ENCODE assay signal across 9 cellular contexts in the genomic region with DNA sequence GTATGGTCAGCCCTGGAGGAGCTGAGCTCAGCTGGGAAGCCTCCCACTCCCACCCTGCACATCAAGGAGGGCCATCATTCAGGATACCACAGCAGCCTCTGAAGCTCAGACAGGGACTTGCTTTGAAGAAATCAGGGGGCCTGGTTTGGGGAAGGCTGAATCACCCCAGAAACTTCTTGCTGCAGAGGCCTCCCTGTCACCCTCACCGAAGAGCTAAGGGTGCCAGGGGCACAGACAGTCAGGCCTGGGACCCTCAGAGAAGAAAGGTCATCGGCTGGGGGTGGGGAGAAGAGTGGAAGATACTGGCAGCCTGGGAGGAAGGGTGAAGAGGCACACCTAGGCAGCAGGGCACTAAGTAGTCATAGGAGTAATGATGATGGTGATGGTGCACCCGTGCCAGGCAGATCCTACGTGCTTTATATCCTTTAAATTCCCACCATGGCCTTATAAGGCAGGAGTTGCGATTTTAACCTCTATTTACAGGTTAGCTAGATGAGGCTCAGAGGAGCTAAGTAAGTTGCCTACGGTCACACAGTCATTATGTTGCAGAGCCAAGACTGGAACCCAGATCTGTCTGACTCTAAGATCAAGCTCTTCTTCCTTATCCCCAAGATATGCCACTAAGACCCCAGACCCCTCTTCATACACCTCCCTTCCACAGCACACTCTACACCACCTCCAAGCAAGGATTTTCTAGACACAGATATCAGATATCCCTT. TPM values are rescaled to one million over a fixed set of nuclear protein-coding genes. Genes with fewer than 3 reads are reported as not detected.
DNase-seq lines count a peak whose midpoint lies in the region; ATAC-seq and TF ChIP-seq lines count a peak whose summit lies in the region.
"Had no signal": no experiment of that assay in that cellular context is flagged by ENCODE, and none has a peak within 500 bp of the region (broad histone marks: within the 10 kb centered on the region; RNA-seq: fewer than 3 reads in every experiment).

No MANE protein-coding gene starts in this region.

- TF ChIP-seq CTCF in HCT116 (IDR thresholded peaks at IDR 0.05 in 2 of 3, conservative IDR thresholded peaks at IDR 0.05 in 1 of 3; ENCODE audit: borderline replicate concordance in 1 of 3, insufficient read depth in 1 of 3, low read depth in 2 of 3, low read length in 2 of 3): no peak

- H3K9ac ChIP-seq in HCT116 (ENCODE audit: low read length): peak overlapping the region; percentile 64

- peak overlapping the region; percentile 98 for H3K27ac Mint-ChIP-seq in activated CD4-positive, alpha-beta memory T cell treated with anti-CD3 and anti-CD28 coated beads, Interleukin-2, amount 10 ng/mL, durations not matched to agents 7 days and 5 days
- peak overlapping the region; percentile 90 to 98 (median 96) for H3K27ac Mint-ChIP-seq in immature natural killer cell
- H3K27ac Mint-ChIP-seq in stimulated activated memory B cell treated with anti-CD40 and anti-IgM and Interleukin-4, amounts not matched to agents 10 μg/mL and 1 μg/mL and 100 μg/mL, for 72 hours: peak overlapping the region; percentile 87

- peaks cover 31% of the 10 kb centered on the region for H3K36me3 Mint-ChIP-seq in activated CD4-positive, alpha-beta memory T cell treated with anti-CD3 and anti-CD28 coated beads, Interleukin-2, amount 10 ng/mL, durations not matched to agents 7 days and 5 days (ENCODE audit: low read depth)
- H3K36me3 Mint-ChIP-seq in immature natural killer cell: no peaks in the 10 kb centered on the region
- peaks cover 18% of the 10 kb centered on the region for H3K36me3 Mint-ChIP-seq in stimulated activated memory B cell treated with anti-CD40 and anti-IgM and Interleukin-4, amounts not matched to agents 10 μg/mL and 1 μg/mL and 100 μg/mL, for 72 hours

- H3K79me2 ChIP-seq in HCT116 (ENCODE audit: insufficient read depth, low read length): peaks cover 87% of the 10 kb centered on the region

- H3K4me3 Mint-ChIP-seq in activated CD4-positive, alpha-beta memory T cell treated with anti-CD3 and anti-CD28 coated beads, Interleukin-2, amount 10 ng/mL, durations not matched to agents 7 days and 5 days: peak overlapping the region; percentile 76
- H3K4me3 Mint-ChIP-seq in immature natural killer cell: peak overlapping the region; percentile 76 to 92 (median 85)
- H3K4me3 Mint-ChIP-seq in stimulated activated memory B cell treated with anti-CD40 and anti-IgM and Interleukin-4, amounts not matched to agents 10 μg/mL and 1 μg/mL and 100 μg/mL, for 72 hours: peak overlapping the region; percentile 76

- no peak for TF ChIP-seq RAD21 in HCT116 (IDR thresholded peaks at IDR 0.05; ENCODE audit: low read depth)

- no peaks in the 10 kb centered on the region for H3K27me3 ChIP-seq in HCT116 (ENCODE audit: insufficient read depth, low read length)

- BruUV-seq in HCT116 (replicated peaks; lab: Mats Ljungman, UMichigan): no TSS peak

- DNase-seq in HCT116 (ENCODE audit: low read depth, low spot score) (no peak), immature natural killer cell (no peak), NCI-H526 treated with DMSO at 0.1 percent for 48 hours (lab: John Stamatoyannopoulos, UW) (no peak), NCI-H2107 treated with DMSO at 0.1 percent for 48 hours (lab: John Stamatoyannopoulos, UW; ENCODE audit: unreplicated experiment) (no peak), GM19240 (ENCODE audit: insufficient read length, low spot score) (no peak)
- DNase-seq in activated CD4-positive, alpha-beta memory T cell treated with anti-CD3 and anti-CD28 coated beads, Interleukin-2, amount 10 ng/mL, durations not matched to agents 7 days and 5 days: no peak
- DNase-seq: NCI-H187 treated with DMSO at 0.1 percent for 48 hours had no signal

- H2AFZ ChIP-seq in HCT116 (ENCODE audit: low read depth, low read length, poor library complexity, severe bottlenecking): no peak overlapping the region

- intact Hi-C loops in HCT116 (cut with micrococcal nuclease): no loop called here

- RAD21 ChIA-PET in HCT116 (lab: Charles Lee; ENCODE audit: low non-redundant PET in 1 of 2, low total read pairs in 2 of 2, uncharacterized antibody in 2 of 2, unreplicated experiment in 2 of 2): interaction anchor here in 1 of 2 experiments (1.1 to 2.0 kb wide), 2 partner anchors 17 to 83 kb away, joined by 3 to 4 read pairs; a partner anchor contains a TSS

- H3K9me2 ChIP-seq in HCT116 (ENCODE audit: insufficient read depth): no peaks in the 10 kb centered on the region

- peak overlapping the region; percentile 84 for H3K27ac ChIP-seq in HCT116 (ENCODE audit: low read depth, low read length)

- no peak overlapping the region for H3K4me3 ChIP-seq in HCT116 (replicated peaks in 1 of 2; ENCODE audit: low read depth in 1 of 2, low read length in 2 of 2)

- peak overlapping the region; percentile 89 for H3K4me2 ChIP-seq in HCT116 (ENCODE audit: low read length)

- peaks cover 5 to 8% of the 10 kb centered on the region in 2 experiments; a peak in 1 of 4 replicates for H3K36me3 ChIP-seq in HCT116 (ENCODE audit: control insufficient read depth in 1 of 2, insufficient read depth in 2 of 2, low read length in 2 of 2)

- H3K9me3 Mint-ChIP-seq in activated CD4-positive, alpha-beta memory T cell treated with anti-CD3 and anti-CD28 coated beads, Interleukin-2, amount 10 ng/mL, durations not matched to agents 7 days and 5 days: no peaks in the 10 kb centered on the region
- no peaks in the 10 kb centered on the region for H3K9me3 Mint-ChIP-seq in immature natural killer cell
- no peaks in the 10 kb centered on the region for H3K9me3 Mint-ChIP-seq in stimulated activated memory B cell treated with anti-CD40 and anti-IgM and Interleukin-4, amounts not matched to agents 10 μg/mL and 1 μg/mL and 100 μg/mL, for 72 hours

- H4K20me1 ChIP-seq in HCT116 (ENCODE audit: insufficient read depth): peaks cover 3% of the 10 kb centered on the region; the same call in 1 of the 2 replicates

- no peaks in the 10 kb centered on the region for H3K9me3 ChIP-seq in HCT116 (ENCODE audit: control insufficient read depth in 1 of 2, insufficient read depth in 1 of 2, low read depth in 1 of 2, low read length in 2 of 2)

- ATAC-seq in HCT116: no peak
- ATAC-seq in stimulated activated memory B cell treated with anti-CD40 and anti-IgM and Interleukin-4, amounts not matched to agents 10 μg/mL and 1 μg/mL and 100 μg/mL, for 72 hours: no peak
- no peak for ATAC-seq in GM21423 (IDR thresholded peaks at IDR 0.05; ENCODE audit: unreplicated experiment)

- H3K27me3 Mint-ChIP-seq in activated CD4-positive, alpha-beta memory T cell treated with anti-CD3 and anti-CD28 coated beads, Interleukin-2, amount 10 ng/mL, durations not matched to agents 7 days and 5 days: no peaks in the 10 kb centered on the region
- peaks cover 2 to 16% (median 4%) of the 10 kb centered on the region in 3 donors for H3K27me3 Mint-ChIP-seq in immature natural killer cell (ENCODE audit: low read depth in 3 of 3)
- H3K27me3 Mint-ChIP-seq in stimulated activated memory B cell treated with anti-CD40 and anti-IgM and Interleukin-4, amounts not matched to agents 10 μg/mL and 1 μg/mL and 100 μg/mL, for 72 hours: no peaks in the 10 kb centered on the region

- CTCF ChIA-PET in HCT116 (lab: Charles Lee): interaction anchor here (0.7 to 2.5 kb wide), 3 partner anchors 15 to 83 kb away, joined by 3 to 13 read pairs (median 3); no protein-coding TSS in a partner anchor
- CTCF ChIA-PET in activated CD4-positive, alpha-beta memory T cell treated with anti-CD3 and anti-CD28 coated beads, Interleukin-2, amount 10 ng/mL, durations not matched to agents 7 days and 5 days (lab: Charles Lee): interaction anchor here (0.8 to 9.8 kb wide), 8 partner anchors 9 to 109 kb away, joined by 3 to 151 read pairs (median 4); a partner anchor contains a TSS

- POLR2A ChIA-PET in HCT116 (lab: Charles Lee): interaction anchor here (2.2 kb wide), 1 partner anchor 16 kb away, joined by 14 read pairs; a partner anchor contains a TSS
- POLR2A ChIA-PET in activated CD4-positive, alpha-beta memory T cell treated with anti-CD3 and anti-CD28 coated beads, Interleukin-2, amount 10 ng/mL, durations not matched to agents 7 days and 5 days (lab: Charles Lee): interaction anchor here (0.8 to 10.1 kb wide), 9 partner anchors 11 to 276 kb away, joined by 3 to 372 read pairs (median 9); a partner anchor contains a TSS

- TF ChIP-seq POLR2A in HCT116 (IDR thresholded peaks at IDR 0.05; ENCODE audit: borderline replicate concordance, extremely low read depth, insufficient read depth, insufficient read length): no peak

- peaks cover 69 to 82% of the 10 kb centered on the region in 2 experiments for H3K4me1 ChIP-seq in HCT116 (ENCODE audit: control insufficient read depth in 1 of 2, insufficient read depth in 2 of 2, low read length in 2 of 2)

- peaks cover 82% of the 10 kb centered on the region for H3K4me1 Mint-ChIP-seq in activated CD4-positive, alpha-beta memory T cell treated with anti-CD3 and anti-CD28 coated beads, Interleukin-2, amount 10 ng/mL, durations not matched to agents 7 days and 5 days
- H3K4me1 Mint-ChIP-seq in immature natural killer cell: peaks cover 83 to 84% of the 10 kb centered on the region in 2 donors
- peaks cover 81% of the 10 kb centered on the region for H3K4me1 Mint-ChIP-seq in stimulated activated memory B cell treated with anti-CD40 and anti-IgM and Interleukin-4, amounts not matched to agents 10 μg/mL and 1 μg/mL and 100 μg/mL, for 72 hours

TF ChIP-seq in HCT116, 20 proteins besides CTCF, POLR2A, EP300 and RAD21 (continues in another document):
- TF ChIP-seq ELF1 (IDR thresholded peaks at IDR 0.05; ENCODE audit: borderline replicate concordance, low read depth) (no peak), EGR1 (IDR thresholded peaks at IDR 0.05; ENCODE audit: low read depth) (no peak), SIN3A (IDR thresholded peaks at IDR 0.05; ENCODE audit: low read depth) (no peak)
- TF ChIP-seq, protein P1, sequence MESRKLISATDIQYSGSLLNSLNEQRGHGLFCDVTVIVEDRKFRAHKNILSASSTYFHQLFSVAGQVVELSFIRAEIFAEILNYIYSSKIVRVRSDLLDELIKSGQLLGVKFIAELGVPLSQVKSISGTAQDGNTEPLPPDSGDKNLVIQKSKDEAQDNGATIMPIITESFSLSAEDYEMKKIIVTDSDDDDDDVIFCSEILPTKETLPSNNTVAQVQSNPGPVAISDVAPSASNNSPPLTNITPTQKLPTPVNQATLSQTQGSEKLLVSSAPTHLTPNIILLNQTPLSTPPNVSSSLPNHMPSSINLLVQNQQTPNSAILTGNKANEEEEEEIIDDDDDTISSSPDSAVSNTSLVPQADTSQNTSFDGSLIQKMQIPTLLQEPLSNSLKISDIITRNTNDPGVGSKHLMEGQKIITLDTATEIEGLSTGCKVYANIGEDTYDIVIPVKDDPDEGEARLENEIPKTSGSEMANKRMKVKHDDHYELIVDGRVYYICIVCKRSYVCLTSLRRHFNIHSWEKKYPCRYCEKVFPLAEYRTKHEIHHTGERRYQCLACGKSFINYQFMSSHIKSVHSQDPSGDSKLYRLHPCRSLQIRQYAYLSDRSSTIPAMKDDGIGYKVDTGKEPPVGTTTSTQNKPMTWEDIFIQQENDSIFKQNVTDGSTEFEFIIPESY (IDR thresholded peaks at IDR 0.05; ENCODE audit: extremely low read depth, insufficient replicate concordance, low read length): no peak

RNA-seq across cellular contexts. Expression of a gene that starts 28.5 kb away (rescaled TPM):
- 24.6 TPM for total RNA-seq in HCT116 (2021; ENCODE audit: unreplicated experiment)
- 18.1 and 22.0 TPM in 2 replicates for polyA plus RNA-seq in HCT116 (2012)
- 10 to 100 TPM; 28.2 to 30.0 TPM for total RNA-seq in activated CD4-positive, alpha-beta memory T cell treated with anti-CD3 and anti-CD28 coated beads, Interleukin-2, amount 10 ng/mL, durations not matched to agents 7 days and 5 days
- 10 to 100 TPM; 19.6 to 39.2 (median 23.8) TPM for polyA plus RNA-seq in immature natural killer cell
